Comparison of ENCODE assay signal across 1 cellular context in the genomic region with DNA sequence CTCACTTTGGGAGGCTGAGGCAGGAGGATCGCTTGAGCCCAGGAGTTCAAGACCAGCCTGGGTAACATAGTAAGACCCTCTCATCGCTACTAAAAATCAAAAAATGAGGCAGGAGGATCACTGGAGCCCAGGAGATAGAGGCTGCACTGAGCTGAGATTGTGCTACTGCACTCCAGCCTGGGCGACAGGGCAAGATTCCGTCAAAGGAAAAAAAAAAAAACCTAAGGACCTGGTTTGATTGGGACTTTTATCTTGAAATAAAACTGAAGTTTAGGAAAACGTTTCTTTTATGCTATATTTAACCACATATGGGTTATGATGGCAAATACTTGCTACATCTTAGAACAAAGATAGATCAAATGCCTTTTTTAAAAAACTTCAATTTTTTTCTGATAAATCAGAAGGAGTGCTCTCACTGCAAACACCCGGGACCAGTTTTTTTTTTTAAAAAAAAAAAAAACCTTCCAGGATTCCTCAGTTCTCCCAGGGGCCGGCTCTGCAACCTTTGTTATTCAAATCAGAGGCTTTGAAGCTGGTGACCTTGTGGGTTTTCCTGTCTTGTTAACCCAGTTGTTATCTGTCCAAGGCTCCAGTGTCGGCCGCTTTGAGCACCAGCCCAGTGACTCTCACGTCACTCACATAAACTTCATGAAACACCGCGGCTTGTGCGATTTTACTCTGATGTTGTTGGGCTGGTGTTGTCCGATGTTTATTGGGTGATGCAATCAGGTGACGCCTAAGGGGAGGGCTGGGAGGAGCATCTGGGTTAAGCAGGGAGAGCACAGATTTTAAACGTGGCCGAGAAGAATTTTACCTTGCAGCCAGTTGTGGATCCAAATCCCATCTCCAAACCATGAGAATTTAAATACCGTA.
A peak's percentile ranks its signal among the peaks of the same experiment; 100 is the strongest.
TF ChIP-seq lines count a peak whose summit lies in the region.

No MANE protein-coding gene starts in this region.

TF ChIP-seq in HepG2, 621 proteins besides CTCF, POLR2A, EP300 and RAD21 (continued from another document and continues in another):
- TF ChIP-seq, protein P1, sequence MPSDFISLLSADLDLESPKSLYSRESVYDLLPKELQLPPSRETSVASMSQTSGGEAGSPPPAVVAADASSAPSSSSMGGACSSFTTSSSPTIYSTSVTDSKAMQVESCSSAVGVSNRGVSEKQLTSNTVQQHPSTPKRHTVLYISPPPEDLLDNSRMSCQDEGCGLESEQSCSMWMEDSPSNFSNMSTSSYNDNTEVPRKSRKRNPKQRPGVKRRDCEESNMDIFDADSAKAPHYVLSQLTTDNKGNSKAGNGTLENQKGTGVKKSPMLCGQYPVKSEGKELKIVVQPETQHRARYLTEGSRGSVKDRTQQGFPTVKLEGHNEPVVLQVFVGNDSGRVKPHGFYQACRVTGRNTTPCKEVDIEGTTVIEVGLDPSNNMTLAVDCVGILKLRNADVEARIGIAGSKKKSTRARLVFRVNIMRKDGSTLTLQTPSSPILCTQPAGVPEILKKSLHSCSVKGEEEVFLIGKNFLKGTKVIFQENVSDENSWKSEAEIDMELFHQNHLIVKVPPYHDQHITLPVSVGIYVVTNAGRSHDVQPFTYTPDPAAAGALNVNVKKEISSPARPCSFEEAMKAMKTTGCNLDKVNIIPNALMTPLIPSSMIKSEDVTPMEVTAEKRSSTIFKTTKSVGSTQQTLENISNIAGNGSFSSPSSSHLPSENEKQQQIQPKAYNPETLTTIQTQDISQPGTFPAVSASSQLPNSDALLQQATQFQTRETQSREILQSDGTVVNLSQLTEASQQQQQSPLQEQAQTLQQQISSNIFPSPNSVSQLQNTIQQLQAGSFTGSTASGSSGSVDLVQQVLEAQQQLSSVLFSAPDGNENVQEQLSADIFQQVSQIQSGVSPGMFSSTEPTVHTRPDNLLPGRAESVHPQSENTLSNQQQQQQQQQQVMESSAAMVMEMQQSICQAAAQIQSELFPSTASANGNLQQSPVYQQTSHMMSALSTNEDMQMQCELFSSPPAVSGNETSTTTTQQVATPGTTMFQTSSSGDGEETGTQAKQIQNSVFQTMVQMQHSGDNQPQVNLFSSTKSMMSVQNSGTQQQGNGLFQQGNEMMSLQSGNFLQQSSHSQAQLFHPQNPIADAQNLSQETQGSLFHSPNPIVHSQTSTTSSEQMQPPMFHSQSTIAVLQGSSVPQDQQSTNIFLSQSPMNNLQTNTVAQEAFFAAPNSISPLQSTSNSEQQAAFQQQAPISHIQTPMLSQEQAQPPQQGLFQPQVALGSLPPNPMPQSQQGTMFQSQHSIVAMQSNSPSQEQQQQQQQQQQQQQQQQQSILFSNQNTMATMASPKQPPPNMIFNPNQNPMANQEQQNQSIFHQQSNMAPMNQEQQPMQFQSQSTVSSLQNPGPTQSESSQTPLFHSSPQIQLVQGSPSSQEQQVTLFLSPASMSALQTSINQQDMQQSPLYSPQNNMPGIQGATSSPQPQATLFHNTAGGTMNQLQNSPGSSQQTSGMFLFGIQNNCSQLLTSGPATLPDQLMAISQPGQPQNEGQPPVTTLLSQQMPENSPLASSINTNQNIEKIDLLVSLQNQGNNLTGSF (CRISPR knock-in tag; IDR thresholded peaks at IDR 0.05): no peak
- no peak for TF ChIP-seq TEAD2 (CRISPR knock-in tag; IDR thresholded peaks at IDR 0.05)
- TF ChIP-seq ZNF282 (IDR thresholded peaks at IDR 0.05; ENCODE audit: partially characterized antibody): no peak
- TF ChIP-seq, protein P2, sequence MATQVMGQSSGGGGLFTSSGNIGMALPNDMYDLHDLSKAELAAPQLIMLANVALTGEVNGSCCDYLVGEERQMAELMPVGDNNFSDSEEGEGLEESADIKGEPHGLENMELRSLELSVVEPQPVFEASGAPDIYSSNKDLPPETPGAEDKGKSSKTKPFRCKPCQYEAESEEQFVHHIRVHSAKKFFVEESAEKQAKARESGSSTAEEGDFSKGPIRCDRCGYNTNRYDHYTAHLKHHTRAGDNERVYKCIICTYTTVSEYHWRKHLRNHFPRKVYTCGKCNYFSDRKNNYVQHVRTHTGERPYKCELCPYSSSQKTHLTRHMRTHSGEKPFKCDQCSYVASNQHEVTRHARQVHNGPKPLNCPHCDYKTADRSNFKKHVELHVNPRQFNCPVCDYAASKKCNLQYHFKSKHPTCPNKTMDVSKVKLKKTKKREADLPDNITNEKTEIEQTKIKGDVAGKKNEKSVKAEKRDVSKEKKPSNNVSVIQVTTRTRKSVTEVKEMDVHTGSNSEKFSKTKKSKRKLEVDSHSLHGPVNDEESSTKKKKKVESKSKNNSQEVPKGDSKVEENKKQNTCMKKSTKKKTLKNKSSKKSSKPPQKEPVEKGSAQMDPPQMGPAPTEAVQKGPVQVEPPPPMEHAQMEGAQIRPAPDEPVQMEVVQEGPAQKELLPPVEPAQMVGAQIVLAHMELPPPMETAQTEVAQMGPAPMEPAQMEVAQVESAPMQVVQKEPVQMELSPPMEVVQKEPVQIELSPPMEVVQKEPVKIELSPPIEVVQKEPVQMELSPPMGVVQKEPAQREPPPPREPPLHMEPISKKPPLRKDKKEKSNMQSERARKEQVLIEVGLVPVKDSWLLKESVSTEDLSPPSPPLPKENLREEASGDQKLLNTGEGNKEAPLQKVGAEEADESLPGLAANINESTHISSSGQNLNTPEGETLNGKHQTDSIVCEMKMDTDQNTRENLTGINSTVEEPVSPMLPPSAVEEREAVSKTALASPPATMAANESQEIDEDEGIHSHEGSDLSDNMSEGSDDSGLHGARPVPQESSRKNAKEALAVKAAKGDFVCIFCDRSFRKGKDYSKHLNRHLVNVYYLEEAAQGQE (IDR thresholded peaks at IDR 0.05; ENCODE audit: borderline replicate concordance in 1 of 2, low read depth in 1 of 2, low read length in 2 of 2): no peak
- TF ChIP-seq ZNF501 (CRISPR knock-in tag; IDR thresholded peaks at IDR 0.05): no peak; the same call in 1 of the 2 replicates
- TF ChIP-seq IKZF1 (IDR thresholded peaks at IDR 0.05): no peak
- TF ChIP-seq, protein P3, sequence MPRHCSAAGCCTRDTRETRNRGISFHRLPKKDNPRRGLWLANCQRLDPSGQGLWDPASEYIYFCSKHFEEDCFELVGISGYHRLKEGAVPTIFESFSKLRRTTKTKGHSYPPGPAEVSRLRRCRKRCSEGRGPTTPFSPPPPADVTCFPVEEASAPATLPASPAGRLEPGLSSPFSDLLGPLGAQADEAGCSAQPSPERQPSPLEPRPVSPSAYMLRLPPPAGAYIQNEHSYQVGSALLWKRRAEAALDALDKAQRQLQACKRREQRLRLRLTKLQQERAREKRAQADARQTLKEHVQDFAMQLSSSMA (CRISPR knock-in tag; IDR thresholded peaks at IDR 0.05): 0 out of 2 replicates have a peak, but pooled peaks have one; percentile 3
- TF ChIP-seq, protein P4, sequence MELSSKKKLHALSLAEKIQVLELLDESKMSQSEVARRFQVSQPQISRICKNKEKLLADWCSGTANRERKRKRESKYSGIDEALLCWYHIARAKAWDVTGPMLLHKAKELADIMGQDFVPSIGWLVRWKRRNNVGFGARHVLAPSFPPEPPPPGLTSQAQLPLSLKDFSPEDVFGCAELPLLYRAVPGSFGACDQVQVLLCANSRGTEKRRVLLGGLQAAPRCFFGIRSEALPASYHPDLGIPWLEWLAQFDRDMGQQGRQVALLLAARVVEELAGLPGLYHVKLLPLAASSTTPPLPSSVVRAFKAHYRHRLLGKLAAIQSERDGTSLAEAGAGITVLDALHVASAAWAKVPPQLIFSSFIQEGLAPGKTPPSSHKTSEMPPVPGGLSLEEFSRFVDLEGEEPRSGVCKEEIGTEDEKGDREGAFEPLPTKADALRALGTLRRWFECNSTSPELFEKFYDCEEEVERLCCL (CRISPR knock-in tag; IDR thresholded peaks at IDR 0.05; ENCODE audit: borderline replicate concordance): no peak
- no peak for TF ChIP-seq SALL2 (CRISPR knock-in tag; IDR thresholded peaks at IDR 0.05)
- TF ChIP-seq EEA1 (CRISPR knock-in tag; IDR thresholded peaks at IDR 0.05; ENCODE audit: borderline replicate concordance): no peak
- 0 out of 2 replicates have a peak, but pooled peaks have one; percentile 24 for TF ChIP-seq ZNF644 (CRISPR knock-in tag; IDR thresholded peaks at IDR 0.05; ENCODE audit: low read depth)
- no peak for TF ChIP-seq ZNF567 (CRISPR knock-in tag; IDR thresholded peaks at IDR 0.05; ENCODE audit: borderline replicate concordance)
- no peak for TF ChIP-seq NAIF1 (CRISPR knock-in tag; IDR thresholded peaks at IDR 0.05; ENCODE audit: borderline replicate concordance)
- no peak for TF ChIP-seq ZNF552 (CRISPR knock-in tag; IDR thresholded peaks at IDR 0.05; ENCODE audit: borderline replicate concordance)
- TF ChIP-seq, protein P5, sequence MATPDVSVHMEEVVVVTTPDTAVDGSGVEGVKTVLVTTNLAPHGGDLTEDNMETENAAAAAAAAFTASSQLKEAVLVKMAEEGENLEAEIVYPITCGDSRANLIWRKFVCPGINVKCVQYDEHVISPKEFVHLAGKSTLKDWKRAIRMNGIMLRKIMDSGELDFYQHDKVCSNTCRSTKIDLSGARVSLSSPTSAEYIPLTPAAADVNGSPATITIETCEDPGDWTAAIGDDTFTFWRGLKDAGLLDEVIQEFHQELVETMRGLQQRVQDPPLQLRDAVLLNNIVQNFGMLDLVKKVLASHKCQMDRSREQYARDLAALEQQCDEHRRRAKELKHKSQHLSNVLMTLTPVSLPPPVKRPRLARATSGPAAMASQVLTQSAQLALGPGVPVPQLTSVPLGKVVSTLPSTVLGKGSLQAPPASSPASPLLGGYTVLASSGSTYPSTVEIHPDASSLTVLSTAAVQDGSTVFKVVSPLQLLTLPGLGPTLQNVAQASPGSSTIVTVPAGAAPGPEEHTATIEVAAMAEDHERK (CRISPR knock-in tag; IDR thresholded peaks at IDR 0.05; ENCODE audit: low read depth): no peak
- TF ChIP-seq TBX2 (CRISPR knock-in tag; IDR thresholded peaks at IDR 0.05; ENCODE audit: borderline replicate concordance): peak; percentile 91
- TF ChIP-seq ZNF547 (CRISPR knock-in tag; IDR thresholded peaks at IDR 0.05): 0 out of 2 replicates have a peak, but pooled peaks have one; percentile 32
- no peak for TF ChIP-seq ZFX (CRISPR knock-in tag; IDR thresholded peaks at IDR 0.05; ENCODE audit: low read depth)
- TF ChIP-seq ADNP (CRISPR knock-in tag; IDR thresholded peaks at IDR 0.05): no peak
- no peak for TF ChIP-seq SNRNP70 (IDR thresholded peaks at IDR 0.05; ENCODE audit: low read depth, low read length)
- TF ChIP-seq ZNF382 (CRISPR knock-in tag; IDR thresholded peaks at IDR 0.05; ENCODE audit: borderline replicate concordance): no peak
- TF ChIP-seq, protein P6, sequence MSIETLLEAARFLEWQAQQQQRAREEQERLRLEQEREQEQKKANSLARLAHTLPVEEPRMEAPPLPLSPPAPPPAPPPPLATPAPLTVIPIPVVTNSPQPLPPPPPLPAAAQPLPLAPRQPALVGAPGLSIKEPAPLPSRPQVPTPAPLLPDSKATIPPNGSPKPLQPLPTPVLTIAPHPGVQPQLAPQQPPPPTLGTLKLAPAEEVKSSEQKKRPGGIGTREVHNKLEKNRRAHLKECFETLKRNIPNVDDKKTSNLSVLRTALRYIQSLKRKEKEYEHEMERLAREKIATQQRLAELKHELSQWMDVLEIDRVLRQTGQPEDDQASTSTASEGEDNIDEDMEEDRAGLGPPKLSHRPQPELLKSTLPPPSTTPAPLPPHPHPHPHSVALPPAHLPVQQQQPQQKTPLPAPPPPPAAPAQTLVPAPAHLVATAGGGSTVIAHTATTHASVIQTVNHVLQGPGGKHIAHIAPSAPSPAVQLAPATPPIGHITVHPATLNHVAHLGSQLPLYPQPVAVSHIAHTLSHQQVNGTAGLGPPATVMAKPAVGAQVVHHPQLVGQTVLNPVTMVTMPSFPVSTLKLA (IDR thresholded peaks at IDR 0.05): no peak
- TF ChIP-seq, protein P7, sequence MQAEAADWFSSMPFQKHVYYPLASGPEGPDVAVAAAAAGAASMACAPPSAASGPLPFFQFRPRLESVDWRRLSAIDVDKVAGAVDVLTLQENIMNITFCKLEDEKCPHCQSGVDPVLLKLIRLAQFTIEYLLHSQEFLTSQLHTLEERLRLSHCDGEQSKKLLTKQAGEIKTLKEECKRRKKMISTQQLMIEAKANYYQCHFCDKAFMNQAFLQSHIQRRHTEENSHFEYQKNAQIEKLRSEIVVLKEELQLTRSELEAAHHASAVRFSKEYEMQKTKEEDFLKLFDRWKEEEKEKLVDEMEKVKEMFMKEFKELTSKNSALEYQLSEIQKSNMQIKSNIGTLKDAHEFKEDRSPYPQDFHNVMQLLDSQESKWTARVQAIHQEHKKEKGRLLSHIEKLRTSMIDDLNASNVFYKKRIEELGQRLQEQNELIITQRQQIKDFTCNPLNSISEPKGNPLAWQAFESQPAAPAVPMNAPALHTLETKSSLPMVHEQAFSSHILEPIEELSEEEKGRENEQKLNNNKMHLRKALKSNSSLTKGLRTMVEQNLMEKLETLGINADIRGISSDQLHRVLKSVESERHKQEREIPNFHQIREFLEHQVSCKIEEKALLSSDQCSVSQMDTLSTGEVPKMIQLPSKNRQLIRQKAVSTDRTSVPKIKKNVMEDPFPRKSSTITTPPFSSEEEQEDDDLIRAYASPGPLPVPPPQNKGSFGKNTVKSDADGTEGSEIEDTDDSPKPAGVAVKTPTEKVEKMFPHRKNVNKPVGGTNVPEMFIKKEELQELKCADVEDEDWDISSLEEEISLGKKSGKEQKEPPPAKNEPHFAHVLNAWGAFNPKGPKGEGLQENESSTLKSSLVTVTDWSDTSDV (CRISPR knock-in tag; IDR thresholded peaks at IDR 0.05): no peak
- peak; percentile 72 for TF ChIP-seq BHLHE40 (IDR thresholded peaks at IDR 0.05; ENCODE audit: low read length)
- TF ChIP-seq ZNF296 (CRISPR knock-in tag; conservative IDR thresholded peaks at IDR 0.05): no peak
- 0 out of 2 replicates have a peak, but pooled peaks have one; percentile 40 for TF ChIP-seq ZFP1 (CRISPR knock-in tag; IDR thresholded peaks at IDR 0.05)
- no peak for TF ChIP-seq HIVEP1 (CRISPR knock-in tag; IDR thresholded peaks at IDR 0.05)
- TF ChIP-seq KAT8 (CRISPR knock-in tag; IDR thresholded peaks at IDR 0.05): peak; percentile 64
- peak; percentile 83 for TF ChIP-seq GATAD2A (CRISPR knock-in tag; IDR thresholded peaks at IDR 0.05)
- TF ChIP-seq HNF4G (IDR thresholded peaks at IDR 0.05; ENCODE audit: borderline replicate concordance, low read depth, low read length): no peak
- TF ChIP-seq HNF4G (CRISPR knock-in tag; IDR thresholded peaks at IDR 0.05; ENCODE audit: borderline replicate concordance, low read depth): no peak
- TF ChIP-seq MIER3 (CRISPR knock-in tag; IDR thresholded peaks at IDR 0.05; ENCODE audit: borderline replicate concordance): 0 out of 2 replicates have a peak, but pooled peaks have one; percentile 33
- TF ChIP-seq PAX8 (CRISPR knock-in tag; IDR thresholded peaks at IDR 0.05; ENCODE audit: borderline replicate concordance): no peak
- no peak for TF ChIP-seq SNAI1 (CRISPR knock-in tag; IDR thresholded peaks at IDR 0.05; ENCODE audit: borderline replicate concordance)
- TF ChIP-seq ZNF879 (CRISPR knock-in tag; IDR thresholded peaks at IDR 0.05): no peak
- no peak for TF ChIP-seq ZNF160 (CRISPR knock-in tag; IDR thresholded peaks at IDR 0.05)
- no peak for TF ChIP-seq XRCC5 (optimal IDR thresholded peaks at IDR 0.05; ENCODE audit: low read length)
- no peak for TF ChIP-seq NFATC3 (CRISPR knock-in tag; IDR thresholded peaks at IDR 0.05)
- no peak for TF ChIP-seq AGO1 (IDR thresholded peaks at IDR 0.05; ENCODE audit: low read depth, low read length, poor library complexity, severe bottlenecking)
- no peak for TF ChIP-seq ZMYM2 (CRISPR knock-in tag; IDR thresholded peaks at IDR 0.05)
